10 cellular contexts compared by ENCODE assay signal in the genomic region with DNA sequence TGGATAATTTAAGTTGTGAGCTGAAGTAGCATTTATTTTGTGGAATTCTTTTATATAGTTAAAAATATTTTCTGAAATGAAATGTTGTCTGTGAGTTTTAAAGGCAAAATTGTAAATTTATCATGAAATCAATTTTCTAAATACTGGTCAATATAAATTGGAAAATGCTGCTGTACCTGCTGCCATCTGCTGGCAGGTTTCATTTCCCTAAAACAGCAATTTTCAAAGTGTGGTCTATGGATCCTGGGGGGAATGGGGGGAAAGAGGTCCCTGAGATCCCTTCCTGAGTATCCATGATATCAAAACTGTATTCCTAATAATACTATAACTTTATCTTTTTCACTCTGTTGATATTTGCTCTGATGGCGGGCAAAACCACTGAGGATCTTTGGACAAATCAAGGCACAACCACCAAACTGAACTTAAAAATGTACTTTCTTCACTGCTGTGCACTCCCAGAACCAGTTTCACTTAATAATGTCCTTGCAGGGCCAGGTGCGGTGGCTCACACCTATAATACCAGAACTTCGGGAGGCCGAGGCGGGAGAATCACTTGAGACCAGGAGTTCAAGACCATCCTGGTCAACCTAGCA. TPM values are rescaled to one million over a fixed set of nuclear protein-coding genes. Genes with fewer than 3 reads are reported as not detected.
DNase-seq lines count a peak whose midpoint lies in the region; ATAC-seq and TF ChIP-seq lines count a peak whose summit lies in the region.
"Had no signal": no experiment of that assay in that cellular context is flagged by ENCODE, and none has a peak within 500 bp of the region (broad histone marks: within the 10 kb centered on the region; RNA-seq: fewer than 3 reads in every experiment).

No MANE protein-coding gene starts in this region.

- H3K27ac Mint-ChIP-seq in CD14-positive monocyte = no peak overlapping the region
- H3K27ac Mint-ChIP-seq: IgD-negative memory B cell had no signal

- H3K27ac ChIP-seq in adrenal gland = no peak overlapping the region
- no peak overlapping the region for H3K27ac ChIP-seq in liver (ENCODE audit: low read depth in 1 of 2, low read length in 2 of 2)
- H3K27ac ChIP-seq: epithelial cell of prostate had no signal

- H3K4me1 Mint-ChIP-seq in CD14-positive monocyte = no peaks in the 10 kb centered on the region
- H3K4me1 Mint-ChIP-seq: IgD-negative memory B cell had no signal

- H3K4me3 Mint-ChIP-seq in CD14-positive monocyte = no peak overlapping the region
- H3K4me3 Mint-ChIP-seq: IgD-negative memory B cell had no signal

- 52 to 86% (median 57%) methylated on average over 5 of the region's 5 CpGs for WGBS in adrenal gland, 4 donors
- WGBS in liver = 77% methylated on average over 5 of the region's 5 CpGs

- no peak for TF ChIP-seq POLR2A in adrenal gland (IDR thresholded peaks at IDR 0.05)

- no peak overlapping the region for H3K4me3 ChIP-seq in HAP-1
- no peak overlapping the region for H3K4me3 ChIP-seq in adrenal gland
- no peak overlapping the region for H3K4me3 ChIP-seq in liver (ENCODE audit: low read depth in 1 of 3, low read length in 3 of 3)

- in situ Hi-C loops in HAP-1 (cut with MboI; ENCODE audit: low sequenced_read_pairs) = loop anchor here (5.0 to 25.0 kb wide), 2 partner anchors 197 to 422 kb away; a partner anchor contains a TSS

- DNase-seq in CD14-positive monocyte (ENCODE audit: low spot score) = no peak
- DNase-seq in HAP-1 (ENCODE audit: low spot score in 2 of 2) = peak; percentile 19 to 59
- peak in 2 of 7 donors; percentile 46 to 55 for DNase-seq in adrenal gland
- no peak for DNase-seq in activated CD4-positive, CD25-positive, alpha-beta regulatory T cell treated with anti-CD3 and anti-CD28 coated beads, Interleukin-2, amount 50 U/mL, for 72 hours
- DNase-seq in DMS79 (lab: John Stamatoyannopoulos, UW) = no peak
- DNase-seq in central memory CD4-positive, alpha-beta T cell = no peak

- peaks cover 0 to 8% (median 0%) of the 10 kb centered on the region in 3 donors for H3K27me3 Mint-ChIP-seq in CD14-positive monocyte (ENCODE audit: low read depth in 3 of 3)

- intact Hi-C loops in CD14-positive monocyte (cut with micrococcal nuclease) (loop anchor here in 1 of 2 donors (5.0 kb wide), 1 partner anchor 202 kb away; no protein-coding TSS in a partner anchor), adrenal gland (cut with DNase I) (loop anchor here in 1 of 2 donors (5.0 kb wide), 1 partner anchor 202 kb away; no protein-coding TSS in a partner anchor)

- TF ChIP-seq CTCF in CD14-positive monocyte (IDR thresholded peaks at IDR 0.05) = peak; percentile 75
- peak; percentile 48 to 77 (median 61) for TF ChIP-seq CTCF in adrenal gland (IDR thresholded peaks at IDR 0.05)
- TF ChIP-seq CTCF in liver (IDR thresholded peaks at IDR 0.05; ENCODE audit: low read depth, low read length, missing input control) = peak; percentile 61

- H3K9me3 ChIP-seq in HAP-1 (no peaks in the 10 kb centered on the region; the same call in 1 of the 2 replicates), adrenal gland (replicated peaks in 1 of 3) (no peaks in the 10 kb centered on the region), liver (ENCODE audit: control insufficient read depth in 4 of 4, low read length in 3 of 4) (no peaks in the 10 kb centered on the region)

- peaks cover 9% of the 10 kb centered on the region for H3K4me1 ChIP-seq in HAP-1
- H3K4me1 ChIP-seq in adrenal gland (replicated peaks in 1 of 2) = no peaks in the 10 kb centered on the region
- no peaks in the 10 kb centered on the region for H3K4me1 ChIP-seq in liver (ENCODE audit: control insufficient read depth in 4 of 4, insufficient read depth in 4 of 4, low read length in 3 of 4)

- no peak overlapping the region for H3K9ac ChIP-seq in liver (ENCODE audit: low read depth in 1 of 2, low read length in 2 of 2)

- no peaks in the 10 kb centered on the region for H3K27me3 ChIP-seq in HAP-1 (ENCODE audit: low read depth)
- H3K27me3 ChIP-seq in adrenal gland = no peaks in the 10 kb centered on the region
- no peaks in the 10 kb centered on the region for H3K27me3 ChIP-seq in liver (ENCODE audit: control insufficient read depth in 4 of 4, insufficient read depth in 4 of 4, low read length in 3 of 4)

- H3K9me3 Mint-ChIP-seq in CD14-positive monocyte = peaks cover 0 to 3% (median 0%) of the 10 kb centered on the region in 7 donors

- peak; percentile 78 to 80 for TF ChIP-seq RAD21 in liver (IDR thresholded peaks at IDR 0.05)

- H3K36me3 Mint-ChIP-seq in CD14-positive monocyte = no peaks in the 10 kb centered on the region

- ATAC-seq in HG03039 (IDR thresholded peaks at IDR 0.05; ENCODE audit: unreplicated experiment) = no peak

- H3K36me3 ChIP-seq in HAP-1 (replicated peaks) (no peaks in the 10 kb centered on the region), adrenal gland (replicated peaks in 1 of 2) (no peaks in the 10 kb centered on the region), liver (ENCODE audit: control insufficient read depth in 4 of 4, insufficient read depth in 3 of 4, low read depth in 1 of 4, low read length in 3 of 4) (no peaks in the 10 kb centered on the region)

TF ChIP-seq in liver, 16 proteins besides CTCF, POLR2A, EP300 and RAD21:
- TF ChIP-seq JUND (IDR thresholded peaks at IDR 0.05) = no peak
- TF ChIP-seq, protein P1, sequence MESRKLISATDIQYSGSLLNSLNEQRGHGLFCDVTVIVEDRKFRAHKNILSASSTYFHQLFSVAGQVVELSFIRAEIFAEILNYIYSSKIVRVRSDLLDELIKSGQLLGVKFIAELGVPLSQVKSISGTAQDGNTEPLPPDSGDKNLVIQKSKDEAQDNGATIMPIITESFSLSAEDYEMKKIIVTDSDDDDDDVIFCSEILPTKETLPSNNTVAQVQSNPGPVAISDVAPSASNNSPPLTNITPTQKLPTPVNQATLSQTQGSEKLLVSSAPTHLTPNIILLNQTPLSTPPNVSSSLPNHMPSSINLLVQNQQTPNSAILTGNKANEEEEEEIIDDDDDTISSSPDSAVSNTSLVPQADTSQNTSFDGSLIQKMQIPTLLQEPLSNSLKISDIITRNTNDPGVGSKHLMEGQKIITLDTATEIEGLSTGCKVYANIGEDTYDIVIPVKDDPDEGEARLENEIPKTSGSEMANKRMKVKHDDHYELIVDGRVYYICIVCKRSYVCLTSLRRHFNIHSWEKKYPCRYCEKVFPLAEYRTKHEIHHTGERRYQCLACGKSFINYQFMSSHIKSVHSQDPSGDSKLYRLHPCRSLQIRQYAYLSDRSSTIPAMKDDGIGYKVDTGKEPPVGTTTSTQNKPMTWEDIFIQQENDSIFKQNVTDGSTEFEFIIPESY (IDR thresholded peaks at IDR 0.05) = no peak
- TF ChIP-seq, protein P2, sequence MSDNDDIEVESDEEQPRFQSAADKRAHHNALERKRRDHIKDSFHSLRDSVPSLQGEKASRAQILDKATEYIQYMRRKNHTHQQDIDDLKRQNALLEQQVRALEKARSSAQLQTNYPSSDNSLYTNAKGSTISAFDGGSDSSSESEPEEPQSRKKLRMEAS (IDR thresholded peaks at IDR 0.05) = no peak

RNA-seq across cellular contexts. Expression of a gene that starts 17.2 kb away (rescaled TPM):
- polyA plus RNA-seq in CD14-positive monocyte = under 1 TPM in 1 of 2 donors, not detected in 1; 0.04 TPM
- under 1 TPM in 6 of 8 donors, not detected in 2; 0.07 to 0.39 (median 0.27) TPM for total RNA-seq in adrenal gland
- polyA plus RNA-seq in adrenal gland = under 1 TPM in 1 of 3 donors, not detected in 2; 0.04 TPM
- 1 to 10 TPM in 1 of 2 donors, under 1 TPM in 1; 0.25 to 1.0 TPM for total RNA-seq in liver
- polyA plus RNA-seq in liver = under 1 TPM; 0.07 to 0.08 TPM
- polyA plus RNA-seq: IgD-negative memory B cell had no signal

Comparison
In these comparisons a context has a peak if more than half of its experiments do, and no peak if none do; other contexts are left out.
1. DNase-seq: peak in HAP-1 (2 of 2); none in CD14-positive monocyte (single experiment), activated CD4-positive, CD25-positive, alpha-beta regulatory T cell treated with anti-CD3 and anti-CD28 coated beads, Interleukin-2, amount 50 U/mL, for 72 hours (single experiment), DMS79 (single experiment) and central memory CD4-positive, alpha-beta T cell (single experiment).
2. Peak in every context shown above with its lines, with median percentiles within 50 percentile points of each other: CTCF ChIP-seq.